8 cellular contexts compared by ENCODE assay signal in the genomic region with DNA sequence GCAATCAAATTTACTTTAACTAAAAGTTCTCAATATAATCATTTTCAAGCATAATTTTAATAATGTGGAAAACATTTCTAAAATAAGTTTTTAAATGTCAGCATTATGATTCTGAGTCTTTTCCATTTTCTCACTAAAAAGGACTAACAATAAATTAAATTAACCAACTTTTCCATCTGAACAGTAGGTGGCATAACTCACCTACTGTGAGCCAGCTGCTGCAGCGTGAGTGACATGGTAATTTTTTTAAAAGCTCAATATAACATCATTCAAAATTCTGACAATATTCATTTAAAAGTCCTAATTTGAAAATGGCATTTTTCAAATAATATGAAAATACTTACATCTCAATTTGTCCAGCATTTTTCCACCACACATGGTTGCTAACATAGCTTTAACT.
DNase-seq lines count a peak whose midpoint lies in the region; ATAC-seq and TF ChIP-seq lines count a peak whose summit lies in the region.

No MANE protein-coding gene starts in this region.

- H3K27me3 ChIP-seq in adrenal gland (no peaks in the 10 kb centered on the region), kidney epithelial cell (ENCODE audit: control insufficient read depth, insufficient read depth, low read length) (no peaks in the 10 kb centered on the region)

- no peaks in the 10 kb centered on the region for H3K9me3 ChIP-seq in adrenal gland (replicated peaks in 1 of 3)

- H3K36me3 Mint-ChIP-seq in activated T-helper 17 cell treated with anti-CD3 and anti-CD28 coated beads, Interleukin-2, amount 50 U/mL, for 72 hours (ENCODE audit: low read depth), result no peaks in the 10 kb centered on the region

- H3K27me3 Mint-ChIP-seq in activated T-helper 17 cell treated with anti-CD3 and anti-CD28 coated beads, Interleukin-2, amount 50 U/mL, for 72 hours, result no peaks in the 10 kb centered on the region

- H3K36me3 ChIP-seq in adrenal gland (replicated peaks in 1 of 2), result no peaks in the 10 kb centered on the region
- H3K36me3 ChIP-seq in kidney epithelial cell (ENCODE audit: control insufficient read depth, insufficient read depth, low read length), result no peaks in the 10 kb centered on the region

- peaks cover 5% of the 10 kb centered on the region for H3K4me1 Mint-ChIP-seq in activated T-helper 17 cell treated with anti-CD3 and anti-CD28 coated beads, Interleukin-2, amount 50 U/mL, for 72 hours

- H3K4me1 ChIP-seq in adrenal gland (replicated peaks in 1 of 2), result no peaks in the 10 kb centered on the region

- WGBS in adrenal gland, 4 donors, result 9 to 20% (median 16%) methylated on average over 1 of the region's 1 CpG

- TF ChIP-seq CTCF in LNCaP clone FGC (IDR thresholded peaks at IDR 0.05; ENCODE audit: control insufficient read depth, extremely low read depth, insufficient read depth) (peak; percentile 64), adrenal gland (IDR thresholded peaks at IDR 0.05) (peak in 5 of 6 experiments; percentile 51 to 70 (median 65)), kidney epithelial cell (IDR thresholded peaks at IDR 0.05; ENCODE audit: insufficient read depth, low read length, poor library complexity, severe bottlenecking) (peak; percentile 53)

- ATAC-seq in activated T-helper 17 cell treated with anti-CD3 and anti-CD28 coated beads, Interleukin-2, amount 50 U/mL, for 72 hours (replicated peaks), result no peak
- ATAC-seq in GM19023 (IDR thresholded peaks at IDR 0.05; ENCODE audit: unreplicated experiment) (no peak), GM18909 (IDR thresholded peaks at IDR 0.05; ENCODE audit: poor library complexity, unreplicated experiment) (no peak)

- no peaks in the 10 kb centered on the region for H3K9me3 Mint-ChIP-seq in activated T-helper 17 cell treated with anti-CD3 and anti-CD28 coated beads, Interleukin-2, amount 50 U/mL, for 72 hours

- H3K4me3 ChIP-seq in LNCaP clone FGC (ENCODE audit: low read depth, low read length) (no peak overlapping the region), adrenal gland (no peak overlapping the region), kidney epithelial cell (ENCODE audit: low read depth, low read length) (no peak overlapping the region)

- TF ChIP-seq POLR2A in adrenal gland (IDR thresholded peaks at IDR 0.05), result no peak

- intact Hi-C loops in adrenal gland (cut with DNase I), result loop anchor here (10.0 kb wide), 2 partner anchors 58 to 68 kb away; a partner anchor contains a TSS

- no peak overlapping the region for H3K4me3 Mint-ChIP-seq in activated T-helper 17 cell treated with anti-CD3 and anti-CD28 coated beads, Interleukin-2, amount 50 U/mL, for 72 hours

- H3K27ac Mint-ChIP-seq in activated T-helper 17 cell treated with anti-CD3 and anti-CD28 coated beads, Interleukin-2, amount 50 U/mL, for 72 hours, result no peak overlapping the region

- no peak overlapping the region for H3K27ac ChIP-seq in adrenal gland

- DNase-seq in NCI-H1436 (lab: John Stamatoyannopoulos, UW) (peak; percentile 16), NCI-H1436 treated with DMSO at 0.1 percent for 48 hours (lab: John Stamatoyannopoulos, UW) (no peak), LNCaP clone FGC (ENCODE audit: low read depth) (no peak), adrenal gland (no peak), kidney epithelial cell (ENCODE audit: low read depth) (no peak)
